ENCODE assay signal across 8 cellular contexts in genomic region chr19:11435057-11435832, GRCh38. TPM values are rescaled to one million over a fixed set of nuclear protein-coding genes. Genes with fewer than 3 reads are reported as not detected.
DNase-seq lines count a peak whose midpoint lies in the region; ATAC-seq and TF ChIP-seq lines count a peak whose summit lies in the region.

ODAD3 (minus strand) TSS chr19:11435121; CDS start chr19:11435016, 105 bp downstream.
A gene with protein sequence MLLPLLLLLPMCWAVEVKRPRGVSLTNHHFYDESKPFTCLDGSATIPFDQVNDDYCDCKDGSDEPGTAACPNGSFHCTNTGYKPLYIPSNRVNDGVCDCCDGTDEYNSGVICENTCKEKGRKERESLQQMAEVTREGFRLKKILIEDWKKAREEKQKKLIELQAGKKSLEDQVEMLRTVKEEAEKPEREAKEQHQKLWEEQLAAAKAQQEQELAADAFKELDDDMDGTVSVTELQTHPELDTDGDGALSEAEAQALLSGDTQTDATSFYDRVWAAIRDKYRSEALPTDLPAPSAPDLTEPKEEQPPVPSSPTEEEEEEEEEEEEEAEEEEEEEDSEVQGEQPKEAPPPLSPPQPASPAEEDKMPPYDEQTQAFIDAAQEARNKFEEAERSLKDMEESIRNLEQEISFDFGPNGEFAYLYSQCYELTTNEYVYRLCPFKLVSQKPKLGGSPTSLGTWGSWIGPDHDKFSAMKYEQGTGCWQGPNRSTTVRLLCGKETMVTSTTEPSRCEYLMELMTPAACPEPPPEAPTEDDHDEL (plus strand): TSS chr19:11435635. CDS start chr19:11436118, 483 bp downstream.

- H3K4me3 Mint-ChIP-seq in T-helper 17 cell: peak within 1 kb of the TSS; percentile 99

- H3K27me3 ChIP-seq in ascending aorta (no peaks in the 10 kb centered on the region), right cardiac atrium (ENCODE audit: control insufficient read depth, insufficient read depth) (no peaks in the 10 kb centered on the region), vagina (no peaks in the 10 kb centered on the region)

- H3K27ac ChIP-seq in ascending aorta: peak within 1 kb of the TSS; percentile 73 to 80
- peak within 1 kb of the TSS; percentile 73 for H3K27ac ChIP-seq in right cardiac atrium (ENCODE audit: low read length)
- peak within 1 kb of the TSS; percentile 83 for H3K27ac ChIP-seq in vagina

- peaks cover 2% of the 10 kb centered on the region for H3K36me3 Mint-ChIP-seq in T-helper 17 cell (ENCODE audit: low read depth)

- no peaks in the 10 kb centered on the region for H3K27me3 Mint-ChIP-seq in T-helper 17 cell

- peak; percentile 86 to 97 (median 93) for TF ChIP-seq CTCF in ascending aorta (IDR thresholded peaks at IDR 0.05)
- peak; percentile 77 to 99 (median 91) for TF ChIP-seq CTCF in vagina (IDR thresholded peaks at IDR 0.05)

- ATAC-seq in HG02885 (IDR thresholded peaks at IDR 0.05; ENCODE audit: poor library complexity, unreplicated experiment) (peak; percentile 90), T-helper 17 cell (peak; percentile 95), right cardiac atrium (peak; percentile 98 to 99)

- peak; percentile 98 for DNase-seq in NCI-H1694 (lab: John Stamatoyannopoulos, UW)
- peak; percentile 89 to 95 (median 94) for DNase-seq in T-helper 17 cell
- DNase-seq in ascending aorta (ENCODE audit: low spot score in 2 of 2): peak; percentile 95 to 99
- peak; percentile 99 for DNase-seq in right cardiac atrium
- peak; percentile 99 for DNase-seq in pulmonary artery endothelial cell (ENCODE audit: low read depth, low spot score)
- peak in 1 of 2 donors; percentile 99 for DNase-seq in vagina (ENCODE audit: extremely low spot score in 2 of 2)

- H3K4me1 Mint-ChIP-seq in T-helper 17 cell: peaks cover 8% of the 10 kb centered on the region

- WGBS in right cardiac atrium: under 1% methylated on average over 53 of the region's 53 CpGs

- H3K36me3 ChIP-seq in ascending aorta (peaks cover 21 to 25% of the 10 kb centered on the region in 2 donors), vagina (peaks cover 0 to 30% of the 10 kb centered on the region in 2 donors)

- TF ChIP-seq POLR2A in GM15510 (IDR thresholded peaks at IDR 0.05; ENCODE audit: borderline replicate concordance, extremely low read depth, insufficient read length) (peak; percentile 86), vagina (IDR thresholded peaks at IDR 0.05) (no peak)

- intact Hi-C loops in ascending aorta (cut with DNase I): loop anchor here (1.0 to 2.0 kb wide), 5 partner anchors 13 to 89 kb away; partner anchors contain the start of genes CCDC159, SWSAP1, TMEM205 and ZNF653
- intact Hi-C loops in right cardiac atrium (cut with DNase I): loop anchor here in 1 of 4 donors (10.0 kb wide), 1 partner anchor 50 kb away; the partner anchor contains the start of gene EPOR
- intact Hi-C loops in vagina (cut with DNase I): no loop called here

- H3K27ac Mint-ChIP-seq in T-helper 17 cell: peak within 1 kb of the TSS; percentile 91

- H3K4me3 ChIP-seq in ascending aorta (peak within 1 kb of the TSS; percentile 82 to 93), right cardiac atrium (ENCODE audit: low read length) (peak within 1 kb of the TSS; percentile 91), vagina (peak within 1 kb of the TSS; percentile 74 to 90)

- H3K4me1 ChIP-seq in ascending aorta (peaks cover 12 to 14% of the 10 kb centered on the region in 2 donors), right cardiac atrium (ENCODE audit: control insufficient read depth, insufficient read depth, low read length) (peaks cover 2% of the 10 kb centered on the region), vagina (peaks cover 21% of the 10 kb centered on the region)

- H3K9me3 ChIP-seq in T-helper 17 cell (ENCODE audit: control insufficient read depth, low read length, poor library complexity, severe bottlenecking): no peaks in the 10 kb centered on the region
- no peaks in the 10 kb centered on the region for H3K9me3 ChIP-seq in ascending aorta
- H3K9me3 ChIP-seq in right cardiac atrium (ENCODE audit: control insufficient read depth, low read length): no peaks in the 10 kb centered on the region
- H3K9me3 ChIP-seq in vagina: no peaks in the 10 kb centered on the region

RNA-seq across cellular contexts. Expression of gene ODAD3, which starts in this region (rescaled TPM):
- not detected for total RNA-seq in T-helper 17 cell
- not detected for total RNA-seq in ascending aorta
- 1 to 10 TPM; 1.0 to 1.2 (median 1.0) TPM for total RNA-seq in right cardiac atrium
- 1.1 TPM for polyA plus RNA-seq in right cardiac atrium
- total RNA-seq in pulmonary artery endothelial cell: 0.13 and 0.18 TPM in 2 replicates
- not detected for total RNA-seq in vagina

RNA-seq across cellular contexts. Expression of the second gene that starts in this region (rescaled TPM):
- total RNA-seq in T-helper 17 cell (100 to 1,000 TPM; 233 to 250 TPM), ascending aorta (208 TPM), right cardiac atrium (100 to 1,000 TPM; 125 to 158 (median 137) TPM), pulmonary artery endothelial cell (154 and 185 TPM in 2 replicates), vagina (79.1 TPM)
- polyA plus RNA-seq in right cardiac atrium: 80.1 TPM
